1 cellular context compared by ENCODE assay signal in the genomic region with DNA sequence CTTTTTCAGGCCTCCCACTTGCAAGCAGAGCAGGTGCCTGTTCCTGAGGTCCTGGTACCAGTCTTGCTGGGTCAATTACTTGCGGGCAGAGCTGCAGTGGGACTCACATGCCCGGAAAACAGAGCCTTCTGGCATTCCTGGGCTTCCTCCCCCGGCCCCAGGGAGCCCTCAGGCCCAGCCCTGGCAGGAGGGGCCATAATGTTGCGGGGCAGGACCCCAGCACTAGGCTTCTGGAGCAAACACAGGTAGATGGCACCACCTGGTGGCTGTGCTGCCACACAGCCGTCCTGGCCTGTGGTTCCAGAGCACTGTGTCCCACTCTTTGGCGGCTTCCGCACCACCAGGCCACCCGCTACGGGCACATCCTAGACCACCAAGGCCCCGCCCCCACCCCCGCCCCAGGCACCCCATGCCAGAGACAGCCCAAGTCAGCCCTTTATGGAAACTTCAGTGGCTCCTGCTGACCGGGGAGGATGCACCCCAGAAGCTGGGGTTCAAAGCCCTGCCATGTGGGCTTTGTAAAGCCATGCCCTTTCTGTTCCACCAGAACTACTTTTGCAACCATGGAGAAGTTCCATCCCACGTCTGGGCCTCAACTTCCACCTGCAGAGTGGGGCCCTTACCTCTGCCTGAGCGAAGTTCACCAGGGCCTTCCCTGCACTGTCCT.
TF ChIP-seq lines count a peak whose summit lies in the region.
"Not testable (repeated sequence)": the region's sequence is repeated elsewhere in the genome, so short reads cannot be mapped to it uniquely, and the experiment has no call there.

No MANE protein-coding gene starts in this region.

TF ChIP-seq in K562, 482 proteins besides CTCF, POLR2A, EP300 and RAD21:
- TF ChIP-seq DEAF1 (CRISPR knock-in tag; IDR thresholded peaks at IDR 0.05) (peak; percentile 18; the same call in 1 of the 2 replicates), JUND (IDR thresholded peaks at IDR 0.05; ENCODE audit: borderline replicate concordance, low read depth, low read length) (peak; percentile 31; the same call in 1 of the 2 replicates), SMC3 (conservative IDR thresholded peaks at IDR 0.05; ENCODE audit: insufficient read depth, low read depth, low read length) (peak; percentile 91), STAG1 (CRISPR knock-in tag; IDR thresholded peaks at IDR 0.05; ENCODE audit: borderline replicate concordance) (peak; percentile 85), YY1 (IDR thresholded peaks at IDR 0.05; ENCODE audit: borderline replicate concordance in 1 of 3, control insufficient read depth in 1 of 3, extremely low read depth in 1 of 3, insufficient read depth in 3 of 3, insufficient read length in 1 of 3, insufficient replicate concordance in 2 of 3, low read depth in 1 of 3, low read length in 2 of 3) (peak in 1 of 3 experiments; percentile 13), RB1 (IDR thresholded peaks at IDR 0.05; ENCODE audit: low read depth) (0 out of 2 replicates have a peak, but pooled peaks have one; percentile 34)
- not testable (repeated sequence) for TF ChIP-seq JUND (tag; IDR thresholded peaks at IDR 0.05; ENCODE audit: borderline replicate concordance, low read depth, low read length)
- TF ChIP-seq, protein P1, sequence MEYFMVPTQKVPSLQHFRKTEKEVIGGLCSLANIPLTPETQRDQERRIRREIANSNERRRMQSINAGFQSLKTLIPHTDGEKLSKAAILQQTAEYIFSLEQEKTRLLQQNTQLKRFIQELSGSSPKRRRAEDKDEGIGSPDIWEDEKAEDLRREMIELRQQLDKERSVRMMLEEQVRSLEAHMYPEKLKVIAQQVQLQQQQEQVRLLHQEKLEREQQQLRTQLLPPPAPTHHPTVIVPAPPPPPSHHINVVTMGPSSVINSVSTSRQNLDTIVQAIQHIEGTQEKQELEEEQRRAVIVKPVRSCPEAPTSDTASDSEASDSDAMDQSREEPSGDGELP (CRISPR knock-in tag; IDR thresholded peaks at IDR 0.05; ENCODE audit: borderline replicate concordance): peak; percentile 39; the same call in 1 of the 2 replicates
